ENCODE assay signal across 16 cellular contexts in genomic region chr9:94586814-94587213, GRCh38. TPM values are rescaled to one million over a fixed set of nuclear protein-coding genes. Genes with fewer than 3 reads are reported as not detected.
DNase-seq lines count a peak whose midpoint lies in the region; ATAC-seq, FAIRE-seq and TF ChIP-seq lines count a peak whose summit lies in the region.
"Had no signal": no experiment of that assay in that cellular context is flagged by ENCODE, and none has a peak within 500 bp of the region (broad histone marks: within the 10 kb centered on the region; RNA-seq: fewer than 3 reads in every experiment).

No MANE protein-coding gene starts in this region.

- no peak overlapping the region for H3K4ac ChIP-seq in IMR-90 (ENCODE audit: low read depth, low read length)

- H4K8ac ChIP-seq in IMR-90 (ENCODE audit: low read depth in 2 of 2, low read length in 2 of 2) = no peak overlapping the region

- ATAC-seq in IMR-90 (ENCODE audit: low read depth) = peak; percentile 32
- peak; percentile 61 for ATAC-seq in left lung
- ATAC-seq in GM21390 (IDR thresholded peaks at IDR 0.05; ENCODE audit: unreplicated experiment) = no peak

- H4K20me1 ChIP-seq in IMR-90 (ENCODE audit: insufficient read depth, low read length) (no peaks in the 10 kb centered on the region), astrocyte (ENCODE audit: insufficient read depth, low read length) (no peaks in the 10 kb centered on the region)

- no peak overlapping the region for H3K9ac ChIP-seq in IMR-90 (ENCODE audit: low read depth, low read length)
- no peak overlapping the region for H3K9ac ChIP-seq in astrocyte (ENCODE audit: low read length)

- no peak overlapping the region for H2BK15ac ChIP-seq in IMR-90 (ENCODE audit: low read depth, low read length)

- no peaks in the 10 kb centered on the region for H3K9me3 ChIP-seq in IMR-90 (ENCODE audit: control insufficient read depth, insufficient read depth, low read length)
- no peaks in the 10 kb centered on the region for H3K9me3 ChIP-seq in astrocyte (ENCODE audit: insufficient read depth, low read depth, low read length)
- H3K9me3 ChIP-seq in left lung = no peaks in the 10 kb centered on the region
- no peaks in the 10 kb centered on the region for H3K9me3 ChIP-seq in left ventricle myocardium inferior (replicated peaks)
- H3K9me3 ChIP-seq: esophagus squamous epithelium had no signal

- H3K36me3 Mint-ChIP-seq in astrocyte (ENCODE audit: low read depth, unreplicated experiment) = peaks cover 2% of the 10 kb centered on the region
- H3K36me3 Mint-ChIP-seq: CD4-positive, CD25-positive, alpha-beta regulatory T cell had no signal

- H3K27ac Mint-ChIP-seq in astrocyte (ENCODE audit: unreplicated experiment) = peak overlapping the region; percentile 23
- H3K27ac Mint-ChIP-seq: nephron had no signal

- H3K9me1 ChIP-seq in IMR-90 (ENCODE audit: insufficient read depth, low read length) = no peaks in the 10 kb centered on the region

- no peak overlapping the region for H4K91ac ChIP-seq in IMR-90 (ENCODE audit: insufficient read depth, low read depth, low read length)

- intact Hi-C loops in IMR-90 (cut with micrococcal nuclease) = no loop called here
- intact Hi-C loops in left lung (cut with DNase I) = no loop called here
- intact Hi-C loops in left ventricle myocardium inferior (cut with micrococcal nuclease) = no loop called here

- no peak overlapping the region for H4K5ac ChIP-seq in IMR-90 (ENCODE audit: low read depth, low read length)

- H2AFZ ChIP-seq in IMR-90 (replicated peaks; ENCODE audit: low read length, poor library complexity) (peak overlapping the region; percentile 38), astrocyte (ENCODE audit: low read depth, low read length) (peak overlapping the region; percentile 10)

- no peak overlapping the region for H3K56ac ChIP-seq in IMR-90 (ENCODE audit: extremely low read depth, insufficient read depth, low read length)

- peaks cover 13% of the 10 kb centered on the region for H3K4me1 Mint-ChIP-seq in astrocyte (ENCODE audit: low read depth, unreplicated experiment)

- no peaks in the 10 kb centered on the region for H3K79me2 ChIP-seq in astrocyte (ENCODE audit: insufficient read depth, low read length)

- H3K79me1 ChIP-seq in IMR-90 (ENCODE audit: low read depth in 1 of 2, low read length in 2 of 2) = no peaks in the 10 kb centered on the region

- H3K36me3 ChIP-seq in IMR-90 (ENCODE audit: control insufficient read depth, insufficient read depth, low read length) = no peaks in the 10 kb centered on the region
- no peaks in the 10 kb centered on the region for H3K36me3 ChIP-seq in astrocyte (ENCODE audit: insufficient read depth, low read length)
- no peaks in the 10 kb centered on the region for H3K36me3 ChIP-seq in left lung
- H3K36me3 ChIP-seq in left ventricle myocardium inferior = no peaks in the 10 kb centered on the region
- H3K36me3 ChIP-seq: esophagus squamous epithelium had no signal

- dilution Hi-C loops in IMR-90 (cut with HindIII; ENCODE audit: low sequenced_read_pairs, unreplicated experiment) = no loop called here

- H3K4me2 ChIP-seq in IMR-90 (ENCODE audit: low read depth, low read length) = no peak overlapping the region
- H3K4me2 ChIP-seq in astrocyte (ENCODE audit: low read length) = peak overlapping the region; percentile 50

- no peak overlapping the region for H3K18ac ChIP-seq in IMR-90 (ENCODE audit: low read depth, low read length)

- H2AK5ac ChIP-seq in IMR-90 (ENCODE audit: low read depth, low read length) = no peak overlapping the region

- in situ Hi-C loops in IMR-90 (cut with MboI; ENCODE audit: low sequenced_read_pairs) = no loop called here

- peak; percentile 14 for DNase-seq in AG09309 (ENCODE audit: low read depth)
- DNase-seq in IMR-90 = peak; percentile 36
- DNase-seq in astrocyte (ENCODE audit: low read depth) = peak; percentile 41
- DNase-seq in left lung = no peak
- no peak for DNase-seq in activated effector memory CD4-positive, alpha-beta T cell treated with Interleukin-2 at 50 U/mL for 16 hours
- DNase-seq in activated T-cell treated with anti-CD3 and anti-CD28 coated beads, Interleukin-2, amount 50 U/mL, for 1 hour = no peak
- DNase-seq in left ventricle myocardium inferior = no peak
- DNase-seq: esophagus squamous epithelium; NCI-H187; stimulated activated CD8-positive, alpha-beta memory T cell treated with anti-CD3 and anti-CD28 coated beads, Interleukin-4, amount 100 ng/mL, for 48 hours had no signal

- H3K27me3 ChIP-seq in IMR-90 (ENCODE audit: control insufficient read depth, insufficient read depth, low read length) (peaks cover 3% of the 10 kb centered on the region; the same call in 1 of the 2 replicates), astrocyte (ENCODE audit: insufficient read depth, low read length) (no peaks in the 10 kb centered on the region), left lung (no peaks in the 10 kb centered on the region), left ventricle myocardium inferior (ENCODE audit: low read depth) (peaks cover 38% of the 10 kb centered on the region)

- H3K27ac ChIP-seq in IMR-90 (ENCODE audit: insufficient read depth, low read length) = no peak overlapping the region
- no peak overlapping the region for H3K27ac ChIP-seq in astrocyte (ENCODE audit: low read depth, low read length)
- H3K27ac ChIP-seq in left lung = no peak overlapping the region
- no peak overlapping the region for H3K27ac ChIP-seq in left ventricle myocardium inferior (replicated peaks)
- H3K27ac ChIP-seq: esophagus squamous epithelium had no signal

- H3K4me3 ChIP-seq in AG09309 (ENCODE audit: control insufficient read depth, low read depth, low read length) (peak overlapping the region; percentile 22), IMR-90 (ENCODE audit: insufficient read depth, low read depth, low read length) (no peak overlapping the region), astrocyte (ENCODE audit: insufficient read depth, low read depth, low read length) (no peak overlapping the region), left lung (peak overlapping the region in 1 of 2 donors; percentile 3), left ventricle myocardium inferior (no peak overlapping the region)

- no CpG with 5 or more reads among the region's 9 CpGs for WGBS in IMR-90 (ENCODE audit: extremely low coverage in 2 of 2, insufficient read length in 1 of 2), 2 experiments

- peaks cover 20% of the 10 kb centered on the region for H3K27me3 Mint-ChIP-seq in astrocyte (ENCODE audit: low read depth, unreplicated experiment)

- no peak overlapping the region for H2BK20ac ChIP-seq in IMR-90 (ENCODE audit: low read depth, low read length)

- TF ChIP-seq RAD21 in IMR-90 (IDR thresholded peaks at IDR 0.05; ENCODE audit: low read length) = no peak

- no peak overlapping the region for H2BK120ac ChIP-seq in IMR-90 (ENCODE audit: low read depth, low read length)

- no peak overlapping the region for H2AK9ac ChIP-seq in IMR-90 (replicated peaks; ENCODE audit: low read depth, low read length, poor library complexity)

- no TSS peak for BruUV-seq in IMR-90 (replicated peaks; lab: Mats Ljungman, UMichigan)

- no peak overlapping the region for H2BK5ac ChIP-seq in IMR-90 (ENCODE audit: low read depth, low read length, poor library complexity, severe bottlenecking)

- no peak overlapping the region for H3K14ac ChIP-seq in IMR-90 (replicated peaks; ENCODE audit: low read depth, low read length)

- peaks cover 2% of the 10 kb centered on the region for H3K9me3 Mint-ChIP-seq in astrocyte (ENCODE audit: unreplicated experiment)
- H3K9me3 Mint-ChIP-seq: nephron had no signal

- FAIRE-seq in astrocyte (lab: Jason Lieb, UNC) = no peak
- FAIRE-seq: keratinocyte had no signal

- TF ChIP-seq CTCF in AG09309 (IDR thresholded peaks at IDR 0.05; ENCODE audit: control insufficient read depth, insufficient read depth, low read depth, low read length, missing control alignments) (no peak), IMR-90 (conservative IDR thresholded peaks at IDR 0.05; ENCODE audit: low read depth, low read length) (no peak), astrocyte (IDR thresholded peaks at IDR 0.05; ENCODE audit: insufficient read depth, low read depth, low read length) (no peak), left lung (IDR thresholded peaks at IDR 0.05) (no peak), left ventricle myocardium inferior (IDR thresholded peaks at IDR 0.05; ENCODE audit: borderline replicate concordance) (no peak)

- H3K4me1 ChIP-seq in IMR-90 (ENCODE audit: control insufficient read depth, insufficient read depth, low read length) (no peaks in the 10 kb centered on the region), astrocyte (ENCODE audit: insufficient read depth, low read length) (no peaks in the 10 kb centered on the region), left lung (no peaks in the 10 kb centered on the region), left ventricle myocardium inferior (no peaks in the 10 kb centered on the region)
- H3K4me1 ChIP-seq: esophagus squamous epithelium had no signal

- no peak for TF ChIP-seq POLR2A in IMR-90 (IDR thresholded peaks at IDR 0.05; ENCODE audit: low read depth, low read length)

- POLR2A ChIA-PET in IMR-90 (lab: Charles Lee; ENCODE audit: unreplicated experiment) = no interaction called here

- H3K23ac ChIP-seq in IMR-90 (ENCODE audit: low read depth, low read length) = no peak overlapping the region

- CTCF ChIA-PET in IMR-90 (lab: Yijun Ruan, JAX) = no interaction called here

- H3K4me3 Mint-ChIP-seq in astrocyte (ENCODE audit: unreplicated experiment) = no peak overlapping the region
- H3K4me3 Mint-ChIP-seq: nephron had no signal

TF ChIP-seq in IMR-90, 13 proteins besides CTCF, POLR2A, EP300 and RAD21 (continues in another document):
- TF ChIP-seq BHLHE40 (IDR thresholded peaks at IDR 0.05; ENCODE audit: low read depth, low read length) (no peak), NFE2L2 (IDR thresholded peaks at IDR 0.05; ENCODE audit: low read depth, low read length) (no peak)

RNA-seq across cellular contexts. Expression of gene FBP2, which starts 6.8 kb away (rescaled TPM):
- not detected in 2 replicates for total RNA-seq in IMR-90 (2012; rRNA removed)
- not detected in 2 replicates for polyA plus RNA-seq in IMR-90 (2012; rRNA removed)
- polyA plus RNA-seq in IMR-90 (2012; cell fraction: cytosol; rRNA removed) = not detected in 2 replicates
- not detected in 2 replicates for polyA plus RNA-seq in IMR-90 (2012; cell fraction: nucleus; rRNA removed; ENCODE audit: low replicate concordance)
- not detected in 2 replicates for total RNA-seq in astrocyte
- not detected for total RNA-seq in left lung
- total RNA-seq in left ventricle myocardium inferior = 0.33 TPM
- total RNA-seq: activated CD8-positive, alpha-beta memory T cell treated with anti-CD3 and anti-CD28 coated beads for 36 hours; CD4-positive, CD25-positive, alpha-beta regulatory T cell; T-helper 1 cell treated with Interleukin-12 subunit alpha and Interleukin-12 subunit beta and Interleukin-4 antibody, amounts not matched to agents 30 ng/mL and 1 ng/mL, for 36 hours had no signal
- polyA plus RNA-seq: CD4-positive, CD25-positive, alpha-beta regulatory T cell; keratinocyte had no signal

RNA-seq across cellular contexts. Expression of gene PCAT7, which starts 31.9 kb away (rescaled TPM):
- not detected in 2 replicates for total RNA-seq in IMR-90 (2012; rRNA removed)
- not detected in 2 replicates for polyA plus RNA-seq in IMR-90 (2012; rRNA removed)
- polyA plus RNA-seq in IMR-90 (2012; cell fraction: cytosol; rRNA removed) = not detected in 2 replicates
- polyA plus RNA-seq in IMR-90 (2012; cell fraction: nucleus; rRNA removed; ENCODE audit: low replicate concordance) = not detected in 2 replicates
- total RNA-seq in astrocyte = 3.9 and 5.2 TPM in 2 replicates
- total RNA-seq in left lung = under 1 TPM in 1 of 2 donors, not detected in 1; 0.23 TPM
- not detected for total RNA-seq in left ventricle myocardium inferior
- total RNA-seq: activated CD8-positive, alpha-beta memory T cell treated with anti-CD3 and anti-CD28 coated beads for 36 hours; CD4-positive, CD25-positive, alpha-beta regulatory T cell; esophagus squamous epithelium; T-helper 1 cell treated with Interleukin-12 subunit alpha and Interleukin-12 subunit beta and Interleukin-4 antibody, amounts not matched to agents 30 ng/mL and 1 ng/mL, for 36 hours had no signal
- polyA plus RNA-seq: CD4-positive, CD25-positive, alpha-beta regulatory T cell; keratinocyte had no signal

RNA-seq across cellular contexts. Expression of gene FBP1, which starts 52.5 kb away (rescaled TPM):
- total RNA-seq in IMR-90 (2012; rRNA removed) (not detected in 2 replicates), astrocyte (0.25 TPM in 1 of 2 replicates, not detected in the other), left lung (100 to 1,000 TPM; 191 to 210 TPM), left ventricle myocardium inferior (0.74 TPM)
- not detected in 2 replicates for polyA plus RNA-seq in IMR-90 (2012; rRNA removed)
- 0.10 TPM in 1 of 2 replicates, not detected in the other for polyA plus RNA-seq in IMR-90 (2012; cell fraction: cytosol; rRNA removed)
- polyA plus RNA-seq in IMR-90 (2012; cell fraction: nucleus; rRNA removed; ENCODE audit: low replicate concordance) = not detected in 2 replicates

Comparison
In these comparisons a context has a peak if more than half of its experiments do, and no peak if none do; other contexts are left out.
1. DNase-seq: peak in AG09309 (single experiment), IMR-90 (single experiment) and astrocyte (single experiment); none in left lung (0 of 2), activated effector memory CD4-positive, alpha-beta T cell treated with Interleukin-2 at 50 U/mL for 16 hours (single experiment), activated T-cell treated with anti-CD3 and anti-CD28 coated beads, Interleukin-2, amount 50 U/mL, for 1 hour (single experiment) and left ventricle myocardium inferior (single experiment).
2. RNA of gene FBP1, which starts 52.5 kb away (total RNA-seq): 191 to 210 TPM in left lung; 0.74 TPM in left ventricle myocardium inferior (single experiment), 0.25 TPM in astrocyte and not detected in IMR-90; every median in the first group is over 100 times any median in the second.